ENCODE assay signal across 8 cellular contexts in the genomic region with DNA sequence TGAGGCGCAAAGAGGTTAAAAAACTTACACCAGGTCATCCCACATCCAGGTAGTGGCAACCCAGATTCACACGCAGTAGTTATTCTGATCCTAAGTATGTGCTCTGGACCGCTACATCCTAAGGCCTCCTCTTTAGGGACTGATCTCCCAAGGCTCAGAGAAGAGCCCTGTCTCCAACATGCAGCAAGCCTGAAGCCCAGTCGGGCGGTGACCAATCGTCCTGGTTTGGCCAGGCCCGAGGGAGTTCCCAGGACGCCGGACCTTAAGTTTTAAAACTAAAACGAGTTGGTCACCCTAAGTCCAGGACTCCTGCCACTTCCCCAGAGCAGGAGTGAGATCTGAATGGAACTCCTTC. TPM values are rescaled to one million over a fixed set of nuclear protein-coding genes. Genes with fewer than 3 reads are reported as not detected.
A peak's percentile ranks its signal among the peaks of the same experiment; 100 is the strongest.
DNase-seq lines count a peak whose midpoint lies in the region; ATAC-seq, FAIRE-seq and TF ChIP-seq lines count a peak whose summit lies in the region.

No MANE protein-coding gene starts in this region.

- H3K4me1 Mint-ChIP-seq in memory B cell = peaks cover 29% of the 10 kb centered on the region

- TF ChIP-seq CTCF in A673 (conservative IDR thresholded peaks at IDR 0.05; ENCODE audit: low read depth, low read length) (no peak), K562 (IDR thresholded peaks at IDR 0.05 in 2 of 3, conservative IDR thresholded peaks at IDR 0.05 in 1 of 3; ENCODE audit: insufficient read depth in 2 of 3, low read depth in 1 of 3, low read length in 3 of 3) (no peak), vagina (IDR thresholded peaks at IDR 0.05) (no peak)

- H3K36me3 ChIP-seq in A673 (ENCODE audit: insufficient read depth, low read length, poor library complexity, severe bottlenecking) (peaks cover 16% of the 10 kb centered on the region), K562 (ENCODE audit: control insufficient read depth, insufficient read depth, low read length) (peaks cover 43% of the 10 kb centered on the region), vagina (peaks cover 0 to 7% of the 10 kb centered on the region in 2 donors)

- peaks cover 73% of the 10 kb centered on the region for H3K79me2 ChIP-seq in K562 (ENCODE audit: control insufficient read depth, insufficient read depth, low read length)

- H3K9me3 ChIP-seq in A673 (ENCODE audit: low read depth, low read length, poor library complexity, severe bottlenecking) (no peaks in the 10 kb centered on the region), K562 (replicated peaks; ENCODE audit: control insufficient read depth, insufficient read depth, low read depth, low read length) (no peaks in the 10 kb centered on the region), vagina (no peaks in the 10 kb centered on the region)

- H3K9me1 ChIP-seq in K562 (ENCODE audit: control insufficient read depth, insufficient read depth, low read length) = no peaks in the 10 kb centered on the region

- H3K4me3 Mint-ChIP-seq in memory B cell = peak overlapping the region; percentile 98

- peaks cover 6% of the 10 kb centered on the region for H3K36me3 Mint-ChIP-seq in memory B cell

- no peak for TF ChIP-seq EP300 in K562 (IDR thresholded peaks at IDR 0.05; ENCODE audit: low read length)

- TSS peak; percentile 64 for BruUV-seq in A673 (replicated peaks; lab: Mats Ljungman, UMichigan)
- BruUV-seq in K562 (replicated peaks; lab: Mats Ljungman, UMichigan) = TSS peak; percentile 61

- peaks cover 14% of the 10 kb centered on the region for H3K4me1 ChIP-seq in A673 (ENCODE audit: insufficient read depth, low read length, poor library complexity, severe bottlenecking)
- H3K4me1 ChIP-seq in K562 (replicated peaks in 1 of 2; ENCODE audit: control insufficient read depth in 2 of 2, insufficient read depth in 2 of 2, low read length in 2 of 2) = peaks cover 15 to 25% of the 10 kb centered on the region in 2 experiments; a peak in 4 of 5 replicates
- peaks cover 28% of the 10 kb centered on the region for H3K4me1 ChIP-seq in vagina

- POLR2A ChIA-PET in A673 (lab: Charles Lee; ENCODE audit: low non-redundant PET) (no interaction called here), K562 (lab: Yijun Ruan, JAX) (interaction anchor here (0.7 to 1.1 kb wide), 3 partner anchors 9 to 763 kb away, joined by 3 to 6 read pairs (median 3); no protein-coding TSS in a partner anchor)

- no peak for TF ChIP-seq RAD21 in K562 (CRISPR knock-in tag; conservative IDR thresholded peaks at IDR 0.05 in 1 of 2, IDR thresholded peaks at IDR 0.05 in 1 of 2)

- peak overlapping the region; percentile 90 to 91 for H3K9ac ChIP-seq in K562 (ENCODE audit: insufficient read depth in 1 of 2, low read depth in 2 of 2, low read length in 2 of 2)

- intact Hi-C loops in A673 (cut with micrococcal nuclease; ENCODE audit: unreplicated experiment) = no loop called here
- intact Hi-C loops in K562 (cut with micrococcal nuclease) = loop anchor here (5.0 kb wide), 1 partner anchor 33 kb away; no protein-coding TSS in a partner anchor
- intact Hi-C loops in vagina (cut with DNase I) = no loop called here

- CTCF ChIA-PET in A673 (lab: Charles Lee) = no interaction called here
- CTCF ChIA-PET in K562 (lab: Yijun Ruan, JAX; ENCODE audit: low intra/inter-chr PET ratio) = no interaction called here

- peak; percentile 17 for ATAC-seq in GM19035 (IDR thresholded peaks at IDR 0.05; ENCODE audit: unreplicated experiment)
- ATAC-seq in HG03354 (IDR thresholded peaks at IDR 0.05; ENCODE audit: poor library complexity, severe bottlenecking, unreplicated experiment) = peak; percentile 17
- ATAC-seq in K562 = peak; percentile 62
- no peak for ATAC-seq in memory B cell (ENCODE audit: low read depth)

- H3K27ac ChIP-seq in A673 (ENCODE audit: low read depth, low read length, poor library complexity, severe bottlenecking) (peak overlapping the region; percentile 82), K562 (ENCODE audit: extremely low read depth, low read depth, low read length) (peak overlapping the region; percentile 83), vagina (peak overlapping the region; percentile 20)

- H3K4me3 ChIP-seq in A673 (ENCODE audit: low read depth, low read length, poor library complexity, severe bottlenecking) = peak overlapping the region; percentile 73
- H3K4me3 ChIP-seq in K562 = peak overlapping the region; percentile 85
- H3K4me3 ChIP-seq in vagina = peak overlapping the region; percentile 59 to 90

- no peak for TF ChIP-seq POLR2A in K562 (conservative IDR thresholded peaks at IDR 0.05)
- TF ChIP-seq POLR2A in vagina (IDR thresholded peaks at IDR 0.05) = no peak

- H3K9me3 Mint-ChIP-seq in memory B cell = no peaks in the 10 kb centered on the region

- in situ Hi-C loops in K562 (cut with MboI) = no loop called here

- DNase-seq in A673 (ENCODE audit: low spot score) (no peak), K562 (ENCODE audit: extremely low read depth in 1 of 4, low spot score in 3 of 4) (no peak), memory B cell (ENCODE audit: low spot score in 2 of 2) (no peak), vagina (ENCODE audit: extremely low spot score in 2 of 2) (no peak), NCI-H510A treated with DMSO at 0.1 percent for 48 hours (lab: John Stamatoyannopoulos, UW) (no peak), pons (ENCODE audit: low spot score) (no peak)

- peak overlapping the region; percentile 92 for H3K27ac Mint-ChIP-seq in memory B cell

- H3K27me3 ChIP-seq in A673 (replicated peaks; ENCODE audit: insufficient read depth, low read depth, low read length, poor library complexity) (no peaks in the 10 kb centered on the region), K562 (ENCODE audit: control insufficient read depth in 2 of 2, insufficient read depth in 2 of 2, low read length in 2 of 2) (no peaks in the 10 kb centered on the region; a peak in 1 of 5 replicates), vagina (no peaks in the 10 kb centered on the region)

- 2% methylated on average over 10 of the region's 10 CpGs for WGBS in K562 (ENCODE audit: insufficient coverage, low coverage, missing lambda C conversion rate)

- peak overlapping the region; percentile 82 for H2AFZ ChIP-seq in K562 (ENCODE audit: low read depth, low read length)

- peak overlapping the region; percentile 88 for H3K4me2 ChIP-seq in K562 (ENCODE audit: insufficient read depth, low read length)

- H3K27me3 Mint-ChIP-seq in memory B cell = no peaks in the 10 kb centered on the region

- peak; percentile 19 for FAIRE-seq in K562 (lab: Jason Lieb, UNC)

- H4K20me1 ChIP-seq in K562 (replicated peaks; ENCODE audit: control insufficient read depth, insufficient read depth, low read length) = 0 out of 2 replicates have a peak, but pooled peaks cover 3% of the 10 kb centered on the region

RNA-seq across cellular contexts. Expression of a gene that starts 0.4 kb away (rescaled TPM):
- total RNA-seq in A673 (2021) = 38.3 and 49.3 TPM in 2 replicates
- total RNA-seq in K562 (2011; cell fraction: chromatin; rRNA removed; ENCODE audit: low replicate concordance) = 19.5 and 40.6 TPM in 2 replicates
- total RNA-seq in K562 (2011; cell fraction: nucleolus; rRNA removed) = 12.2 and 14.2 TPM in 2 replicates
- 17.2 and 20.7 TPM in 2 replicates for total RNA-seq in K562 (2011; cell fraction: nucleoplasm; rRNA removed)
- total RNA-seq in K562 (2014; rRNA removed) = 121 and 133 TPM in 2 replicates
- 154 and 156 TPM in 2 replicates for total RNA-seq in K562 (2014; rRNA removed; fragmentation: Illumina TruSeq; extraction: Trizol)
- 165 and 172 TPM in 2 replicates for total RNA-seq in K562 (2015; rRNA removed; fragmentation: Illumina TruSeq; extraction: Trizol)
- 72.9 and 73.4 TPM in 2 replicates for total RNA-seq in K562 (2021)
- 28.9 and 44.5 TPM in 2 replicates for polyA plus RNA-seq in K562 (2011; rRNA removed)
- polyA plus RNA-seq in K562 (2011; cell fraction: cytosol; rRNA removed) = 5.4 and 10.3 TPM in 2 replicates
- 8.3 and 11.1 TPM in 2 replicates for polyA plus RNA-seq in K562 (2011; cell fraction: nucleus; rRNA removed)
- polyA plus RNA-seq in K562 (2012) = 48.3 and 109 TPM in 2 replicates
- 128 and 166 TPM in 2 replicates for polyA plus RNA-seq in K562 (2014; fragmentation: Illumina TruSeq; extraction: Trizol)
- polyA plus RNA-seq in K562 (2014; fragmentation: Nextera tagmentation; extraction: Ambion mirVana) = 10 to 100 TPM; 28.3 to 28.9 TPM
- 112 and 127 TPM in 2 replicates for polyA plus RNA-seq in K562 (2014; rRNA removed)
- 25.1 and 27.9 TPM in 2 replicates for polyA minus RNA-seq in K562 (2011; rRNA and poly(A)+ RNA removed)
- 10.1 and 12.6 TPM in 2 replicates for polyA minus RNA-seq in K562 (2011; cell fraction: cytosol; rRNA and poly(A)+ RNA removed)
- 10.6 and 19.1 TPM in 2 replicates for polyA minus RNA-seq in K562 (2011; cell fraction: nucleus; rRNA and poly(A)+ RNA removed)
- 6.4 TPM for total RNA-seq in vagina

RNA-seq across cellular contexts. Expression of a gene that starts 0.5 kb away (rescaled TPM):
- total RNA-seq in A673 (2021) = 6.6 and 6.8 TPM in 2 replicates
- total RNA-seq in K562 (2011; cell fraction: chromatin; rRNA removed; ENCODE audit: low replicate concordance) = 11.7 and 15.6 TPM in 2 replicates
- total RNA-seq in K562 (2011; cell fraction: nucleolus; rRNA removed) = 6.3 and 7.4 TPM in 2 replicates
- 5.8 and 9.2 TPM in 2 replicates for total RNA-seq in K562 (2011; cell fraction: nucleoplasm; rRNA removed)
- total RNA-seq in K562 (2014; rRNA removed) = 3.2 and 7.0 TPM in 2 replicates
- total RNA-seq in K562 (2014; rRNA removed; fragmentation: Illumina TruSeq; extraction: Trizol) = 4.2 and 5.6 TPM in 2 replicates
- 3.9 and 4.6 TPM in 2 replicates for total RNA-seq in K562 (2015; rRNA removed; fragmentation: Illumina TruSeq; extraction: Trizol)
- 2.9 and 3.6 TPM in 2 replicates for total RNA-seq in K562 (2021)
- 4.4 and 4.7 TPM in 2 replicates for polyA plus RNA-seq in K562 (2011; rRNA removed)
- 2.4 and 2.9 TPM in 2 replicates for polyA plus RNA-seq in K562 (2011; cell fraction: cytosol; rRNA removed)
- 5.0 and 9.3 TPM in 2 replicates for polyA plus RNA-seq in K562 (2011; cell fraction: nucleus; rRNA removed)
- 2.3 TPM in 2 replicates for polyA plus RNA-seq in K562 (2012)
- 4.2 and 4.4 TPM in 2 replicates for polyA plus RNA-seq in K562 (2014; fragmentation: Illumina TruSeq; extraction: Trizol)
- polyA plus RNA-seq in K562 (2014; fragmentation: Nextera tagmentation; extraction: Ambion mirVana) = under 1 TPM; 0.49 to 0.69 TPM
- polyA plus RNA-seq in K562 (2014; rRNA removed) = 5.6 and 8.0 TPM in 2 replicates
- 7.6 and 8.5 TPM in 2 replicates for polyA minus RNA-seq in K562 (2011; rRNA and poly(A)+ RNA removed)
- 2.4 and 2.8 TPM in 2 replicates for polyA minus RNA-seq in K562 (2011; cell fraction: cytosol; rRNA and poly(A)+ RNA removed)
- polyA minus RNA-seq in K562 (2011; cell fraction: nucleus; rRNA and poly(A)+ RNA removed) = 5.7 and 7.8 TPM in 2 replicates
- total RNA-seq in vagina = 5.4 TPM

RNA-seq across cellular contexts. Expression of a gene that starts 41.5 kb away (rescaled TPM):
- total RNA-seq in A673 (2021) (16.6 and 19.8 TPM in 2 replicates), K562 (2014; rRNA removed) (10.0 and 11.1 TPM in 2 replicates), K562 (2014; rRNA removed; fragmentation: Illumina TruSeq; extraction: Trizol) (19.6 and 21.6 TPM in 2 replicates), K562 (2015; rRNA removed; fragmentation: Illumina TruSeq; extraction: Trizol) (11.5 and 12.0 TPM in 2 replicates), K562 (2021) (14.8 and 15.3 TPM in 2 replicates), vagina (15.2 TPM)
- 12.5 and 20.9 TPM in 2 replicates for total RNA-seq in K562 (2011; cell fraction: chromatin; rRNA removed; ENCODE audit: low replicate concordance)
- total RNA-seq in K562 (2011; cell fraction: nucleolus; rRNA removed) = 14.2 and 15.4 TPM in 2 replicates
- total RNA-seq in K562 (2011; cell fraction: nucleoplasm; rRNA removed) = 24.1 and 30.4 TPM in 2 replicates
- polyA plus RNA-seq in K562 (2011; rRNA removed) (32.0 and 40.0 TPM in 2 replicates), K562 (2014; fragmentation: Illumina TruSeq; extraction: Trizol) (13.8 and 14.3 TPM in 2 replicates), K562 (2014; fragmentation: Nextera tagmentation; extraction: Ambion mirVana) (10 to 100 TPM in 1 of 2 experiments, 1 to 10 TPM in 1; 9.1 to 11.1 TPM), K562 (2014; rRNA removed) (23.8 and 29.1 TPM in 2 replicates)
- 14.0 and 37.2 TPM in 2 replicates for polyA plus RNA-seq in K562 (2011; cell fraction: cytosol; rRNA removed)
- 6.9 and 11.4 TPM in 2 replicates for polyA plus RNA-seq in K562 (2011; cell fraction: nucleus; rRNA removed)
- polyA plus RNA-seq in K562 (2012) = 17.0 and 19.0 TPM in 2 replicates
- polyA minus RNA-seq in K562 (2011; rRNA and poly(A)+ RNA removed) = 20.5 and 23.5 TPM in 2 replicates
- polyA minus RNA-seq in K562 (2011; cell fraction: cytosol; rRNA and poly(A)+ RNA removed) = 6.1 and 6.6 TPM in 2 replicates
- 4.7 and 5.9 TPM in 2 replicates for polyA minus RNA-seq in K562 (2011; cell fraction: nucleus; rRNA and poly(A)+ RNA removed)

Comparison
In these comparisons a context has a peak if more than half of its experiments do, and no peak if none do; other contexts are left out.
1. H3K27ac ChIP-seq: peak in every context shown above with its lines; median percentile 83 in K562; 82 in A673; 20 in vagina.